18 cellular contexts compared by ENCODE assay signal in genomic region chr16:56861756-56862155, GRCh38. TPM values are rescaled to one million over a fixed set of nuclear protein-coding genes. Genes with fewer than 3 reads are reported as not detected.
DNase-seq lines count a peak whose midpoint lies in the region; ATAC-seq lines count a peak whose summit lies in the region.
"Had no signal": no experiment of that assay in that cellular context is flagged by ENCODE, and none has a peak within 500 bp of the region (broad histone marks: within the 10 kb centered on the region; RNA-seq: fewer than 3 reads in every experiment).

No MANE protein-coding gene starts in this region.

- WGBS in trophoblast cell (ENCODE audit: extremely low coverage, insufficient coverage, insufficient read length) = no CpG with 5 or more reads among the region's 8 CpGs

- H3K9me3 Mint-ChIP-seq in activated naive CD8-positive, alpha-beta T cell treated with anti-CD3 and anti-CD28 coated beads, Interleukin-2, amount 10 ng/mL, durations not matched to agents 7 days and 5 days = no peaks in the 10 kb centered on the region
- no peaks in the 10 kb centered on the region for H3K9me3 Mint-ChIP-seq in activated naive CD8-positive, alpha-beta T cell treated with anti-CD3 and anti-CD28 coated beads for 36 hours
- no peaks in the 10 kb centered on the region for H3K9me3 Mint-ChIP-seq in effector memory CD8-positive, alpha-beta T cell

- H3K4ac ChIP-seq in trophoblast cell (ENCODE audit: low read depth, low read length) = no peak overlapping the region

- H3K4me3 ChIP-seq in trophoblast cell (ENCODE audit: low read depth, low read length) = no peak overlapping the region

- H3K36me3 ChIP-seq in KOPT-K1 (ENCODE audit: insufficient read depth, low read length) = no peaks in the 10 kb centered on the region
- no peaks in the 10 kb centered on the region for H3K36me3 ChIP-seq in trophoblast cell (ENCODE audit: control insufficient read depth in 1 of 2, insufficient read depth in 2 of 2, low read length in 2 of 2)

- POLR2A ChIA-PET in activated naive CD8-positive, alpha-beta T cell treated with anti-CD3 and anti-CD28 coated beads, Interleukin-2, amount 10 ng/mL, durations not matched to agents 7 days and 5 days (lab: Charles Lee) = interaction anchor here (3.7 kb wide), 1 partner anchor 71 kb away, joined by 37 read pairs; the partner anchor contains the start of gene HERPUD1

- H2BK12ac ChIP-seq in trophoblast cell (ENCODE audit: low read length) = peak overlapping the region; percentile 55

- H2AK5ac ChIP-seq in trophoblast cell (ENCODE audit: low read length) = no peak overlapping the region

- H3K9ac ChIP-seq in trophoblast cell (ENCODE audit: low read length) = no peak overlapping the region
- H3K9ac ChIP-seq: SK-N-SH had no signal

- DNase-seq in activated naive CD8-positive, alpha-beta T cell treated with anti-CD3 and anti-CD28 coated beads, Interleukin-2, amount 10 ng/mL, durations not matched to agents 7 days and 5 days = no peak
- no peak for DNase-seq in activated naive CD8-positive, alpha-beta T cell treated with anti-CD3 and anti-CD28 coated beads for 36 hours
- no peak for DNase-seq in effector memory CD8-positive, alpha-beta T cell
- DNase-seq in trophoblast cell = no peak
- DNase-seq in DMS153 (lab: John Stamatoyannopoulos, UW) = no peak
- no peak for DNase-seq in glomerular visceral epithelial cell (ENCODE audit: extremely low spot score)
- DNase-seq: activated effector memory CD4-positive, alpha-beta T cell treated with anti-CD3 and anti-CD28 coated beads, Interleukin-2, amount 50 U/mL, for 16 hours; Calu3; foreskin melanocyte; GDM1; NCI-H187 treated with DMSO at 0.1 percent for 48 hours; NCI-H510A treated with DMSO at 0.1 percent for 48 hours; PC-3 had no signal

- no peak overlapping the region for H4K8ac ChIP-seq in trophoblast cell (ENCODE audit: low read depth, low read length)

- no peaks in the 10 kb centered on the region for H3K9me3 ChIP-seq in KOPT-K1 (ENCODE audit: insufficient read depth, low read length, poor library complexity, severe bottlenecking)
- H3K9me3 ChIP-seq in trophoblast cell (ENCODE audit: insufficient read depth, low read depth, low read length) = no peaks in the 10 kb centered on the region
- H3K9me3 ChIP-seq: SK-N-SH had no signal

- no peak overlapping the region for H2BK120ac ChIP-seq in trophoblast cell (ENCODE audit: insufficient read depth, low read length, poor library complexity)

- H3K23ac ChIP-seq in trophoblast cell (ENCODE audit: low read length) = no peak overlapping the region

- no peak for ATAC-seq in activated naive CD8-positive, alpha-beta T cell treated with anti-CD3 and anti-CD28 coated beads, Interleukin-2, amount 10 ng/mL, durations not matched to agents 7 days and 5 days (ENCODE audit: low read depth)
- no peak for ATAC-seq in effector memory CD8-positive, alpha-beta T cell (replicated peaks)
- ATAC-seq in HG03039 (IDR thresholded peaks at IDR 0.05; ENCODE audit: unreplicated experiment) = no peak
- ATAC-seq: PC-3 had no signal

- no peak overlapping the region for H3K18ac ChIP-seq in trophoblast cell (ENCODE audit: low read length)

- H3K79me2 ChIP-seq in trophoblast cell (ENCODE audit: control insufficient read depth, insufficient read depth, low read length, poor library complexity) = no peaks in the 10 kb centered on the region

- peak overlapping the region; percentile 96 for H3K27ac Mint-ChIP-seq in activated naive CD8-positive, alpha-beta T cell treated with anti-CD3 and anti-CD28 coated beads, Interleukin-2, amount 10 ng/mL, durations not matched to agents 7 days and 5 days
- no peak overlapping the region for H3K27ac Mint-ChIP-seq in activated naive CD8-positive, alpha-beta T cell treated with anti-CD3 and anti-CD28 coated beads for 36 hours
- H3K27ac Mint-ChIP-seq in effector memory CD8-positive, alpha-beta T cell = peak overlapping the region; percentile 85 to 99

- H2AFZ ChIP-seq in trophoblast cell (ENCODE audit: insufficient read depth, low read length, poor library complexity) = no peak overlapping the region

- H3K27me3 ChIP-seq in trophoblast cell (ENCODE audit: insufficient read depth, low read length) = no peaks in the 10 kb centered on the region

- no peak overlapping the region for H2BK5ac ChIP-seq in trophoblast cell (ENCODE audit: low read depth, low read length, poor library complexity)

- H3K4me1 ChIP-seq in trophoblast cell (ENCODE audit: control insufficient read depth in 1 of 2, insufficient read depth in 2 of 2, low read length in 2 of 2) = peaks cover 7 to 17% of the 10 kb centered on the region in 2 experiments

- H3K4me1 Mint-ChIP-seq in activated naive CD8-positive, alpha-beta T cell treated with anti-CD3 and anti-CD28 coated beads, Interleukin-2, amount 10 ng/mL, durations not matched to agents 7 days and 5 days = peaks cover 57% of the 10 kb centered on the region
- H3K4me1 Mint-ChIP-seq in activated naive CD8-positive, alpha-beta T cell treated with anti-CD3 and anti-CD28 coated beads for 36 hours = peaks cover 46% of the 10 kb centered on the region
- peaks cover 49 to 58% of the 10 kb centered on the region in 2 donors for H3K4me1 Mint-ChIP-seq in effector memory CD8-positive, alpha-beta T cell (ENCODE audit: low read depth in 2 of 2)

- H4K91ac ChIP-seq in trophoblast cell (ENCODE audit: low read depth, low read length) = peak overlapping the region; percentile 25

- H3K4me2 ChIP-seq in trophoblast cell (ENCODE audit: low read length) = no peak overlapping the region
- H3K4me2 ChIP-seq: SK-N-SH had no signal

- H3K14ac ChIP-seq in trophoblast cell (ENCODE audit: low read length) = no peak overlapping the region

- H3K4me3 Mint-ChIP-seq in activated naive CD8-positive, alpha-beta T cell treated with anti-CD3 and anti-CD28 coated beads, Interleukin-2, amount 10 ng/mL, durations not matched to agents 7 days and 5 days = peak overlapping the region; percentile 72
- H3K4me3 Mint-ChIP-seq in activated naive CD8-positive, alpha-beta T cell treated with anti-CD3 and anti-CD28 coated beads for 36 hours = no peak overlapping the region
- peak overlapping the region; percentile 61 to 80 for H3K4me3 Mint-ChIP-seq in effector memory CD8-positive, alpha-beta T cell

- H3K36me3 Mint-ChIP-seq in activated naive CD8-positive, alpha-beta T cell treated with anti-CD3 and anti-CD28 coated beads, Interleukin-2, amount 10 ng/mL, durations not matched to agents 7 days and 5 days = peaks cover 3% of the 10 kb centered on the region
- H3K36me3 Mint-ChIP-seq in activated naive CD8-positive, alpha-beta T cell treated with anti-CD3 and anti-CD28 coated beads for 36 hours = no peaks in the 10 kb centered on the region
- H3K36me3 Mint-ChIP-seq in effector memory CD8-positive, alpha-beta T cell (ENCODE audit: insufficient read depth) = peaks cover 4% of the 10 kb centered on the region

- no peaks in the 10 kb centered on the region for H3K27me3 Mint-ChIP-seq in activated naive CD8-positive, alpha-beta T cell treated with anti-CD3 and anti-CD28 coated beads, Interleukin-2, amount 10 ng/mL, durations not matched to agents 7 days and 5 days
- H3K27me3 Mint-ChIP-seq in activated naive CD8-positive, alpha-beta T cell treated with anti-CD3 and anti-CD28 coated beads for 36 hours = no peaks in the 10 kb centered on the region
- no peaks in the 10 kb centered on the region for H3K27me3 Mint-ChIP-seq in effector memory CD8-positive, alpha-beta T cell

- H3K79me1 ChIP-seq in trophoblast cell (ENCODE audit: low read length) = peaks cover 4% of the 10 kb centered on the region

- no peak overlapping the region for H4K12ac ChIP-seq in trophoblast cell (ENCODE audit: low read depth, low read length)

- H3K27ac ChIP-seq in KOPT-K1 (ENCODE audit: low read depth, low read length, poor library complexity, severe bottlenecking) = peak overlapping the region; percentile 78
- no peak overlapping the region for H3K27ac ChIP-seq in trophoblast cell (ENCODE audit: low read depth, low read length)

RNA-seq across cellular contexts. Expression of gene SLC12A3, which starts 3.3 kb away (rescaled TPM):
- not detected for total RNA-seq in activated naive CD8-positive, alpha-beta T cell treated with anti-CD3 and anti-CD28 coated beads, Interleukin-2, amount 10 ng/mL, durations not matched to agents 7 days and 5 days
- total RNA-seq in activated naive CD8-positive, alpha-beta T cell treated with anti-CD3 and anti-CD28 coated beads for 36 hours = under 1 TPM in 1 of 2 experiments, not detected in 1; 0.04 TPM
- 0.11 TPM in 2 replicates for polyA plus RNA-seq in trophoblast cell (2013)
- total RNA-seq: Calu3, HT1080, PC-3, pulmonary artery endothelial cell had no signal
- polyA plus RNA-seq: SK-N-SH had no signal
